ENCODE assay signal across 2 cellular contexts in the genomic region with DNA sequence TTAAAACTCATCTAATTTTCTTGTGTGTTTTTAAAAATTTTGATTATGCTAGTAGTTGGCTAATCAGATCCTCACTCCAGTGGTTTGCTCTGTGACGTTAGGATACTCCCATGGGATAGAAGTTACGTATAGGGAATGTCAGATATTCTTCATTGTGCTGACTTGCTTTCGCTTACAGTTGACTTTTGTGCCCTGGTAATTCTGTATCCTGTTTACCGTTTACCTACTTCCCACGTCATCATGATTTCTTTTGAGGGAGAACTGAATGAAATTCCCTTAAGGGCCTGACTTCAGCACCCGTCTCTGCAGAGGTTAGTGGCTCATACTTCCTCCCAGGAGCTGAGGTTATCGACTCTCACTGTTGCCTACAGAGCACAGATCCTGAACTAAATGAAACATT.
TF ChIP-seq lines count a peak whose summit lies in the region.

No MANE protein-coding gene starts in this region.

TF ChIP-seq in SK-N-SH, 30 proteins besides CTCF, POLR2A, EP300 and RAD21:
- TF ChIP-seq REST (IDR thresholded peaks at IDR 0.05; ENCODE audit: low read depth, low read length) (no peak), PBX3 (IDR thresholded peaks at IDR 0.05) (no peak), JUND (IDR thresholded peaks at IDR 0.05) (no peak), ZBTB33 (IDR thresholded peaks at IDR 0.05; ENCODE audit: borderline replicate concordance, low read depth) (no peak), TCF12 (IDR thresholded peaks at IDR 0.05) (no peak), GABPA (IDR thresholded peaks at IDR 0.05; ENCODE audit: low read depth) (no peak), NFIC (IDR thresholded peaks at IDR 0.05; ENCODE audit: borderline replicate concordance) (no peak), YY1 (IDR thresholded peaks at IDR 0.05; ENCODE audit: low read depth) (no peak), NRF1 (IDR thresholded peaks at IDR 0.05; ENCODE audit: low read depth, low read length) (no peak), RFX5 (IDR thresholded peaks at IDR 0.05; ENCODE audit: low read length) (no peak), POLR2AphosphoS5 (IDR thresholded peaks at IDR 0.05; ENCODE audit: low read depth, low read length) (no peak), MEF2A (IDR thresholded peaks at IDR 0.05; ENCODE audit: borderline replicate concordance, low read depth) (no peak), IRF3 (IDR thresholded peaks at IDR 0.05; ENCODE audit: low read depth, low read length) (no peak), ELF1 (IDR thresholded peaks at IDR 0.05) (no peak), TAF1 (IDR thresholded peaks at IDR 0.05; ENCODE audit: borderline replicate concordance, low read depth, low read length) (no peak), USF1 (IDR thresholded peaks at IDR 0.05; ENCODE audit: borderline replicate concordance, low read depth) (no peak), CHD2 (IDR thresholded peaks at IDR 0.05; ENCODE audit: low read length, partially characterized antibody) (no peak)
- TF ChIP-seq, protein P1, sequence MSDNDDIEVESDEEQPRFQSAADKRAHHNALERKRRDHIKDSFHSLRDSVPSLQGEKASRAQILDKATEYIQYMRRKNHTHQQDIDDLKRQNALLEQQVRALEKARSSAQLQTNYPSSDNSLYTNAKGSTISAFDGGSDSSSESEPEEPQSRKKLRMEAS (IDR thresholded peaks at IDR 0.05; ENCODE audit: low read depth): no peak

TF ChIP-seq in SK-N-SH treated with all-trans-retinoic acid at 6 μM for 48 hours, 23 proteins besides CTCF, POLR2A, EP300 and RAD21 (continued from another document):
- TF ChIP-seq, protein P2, sequence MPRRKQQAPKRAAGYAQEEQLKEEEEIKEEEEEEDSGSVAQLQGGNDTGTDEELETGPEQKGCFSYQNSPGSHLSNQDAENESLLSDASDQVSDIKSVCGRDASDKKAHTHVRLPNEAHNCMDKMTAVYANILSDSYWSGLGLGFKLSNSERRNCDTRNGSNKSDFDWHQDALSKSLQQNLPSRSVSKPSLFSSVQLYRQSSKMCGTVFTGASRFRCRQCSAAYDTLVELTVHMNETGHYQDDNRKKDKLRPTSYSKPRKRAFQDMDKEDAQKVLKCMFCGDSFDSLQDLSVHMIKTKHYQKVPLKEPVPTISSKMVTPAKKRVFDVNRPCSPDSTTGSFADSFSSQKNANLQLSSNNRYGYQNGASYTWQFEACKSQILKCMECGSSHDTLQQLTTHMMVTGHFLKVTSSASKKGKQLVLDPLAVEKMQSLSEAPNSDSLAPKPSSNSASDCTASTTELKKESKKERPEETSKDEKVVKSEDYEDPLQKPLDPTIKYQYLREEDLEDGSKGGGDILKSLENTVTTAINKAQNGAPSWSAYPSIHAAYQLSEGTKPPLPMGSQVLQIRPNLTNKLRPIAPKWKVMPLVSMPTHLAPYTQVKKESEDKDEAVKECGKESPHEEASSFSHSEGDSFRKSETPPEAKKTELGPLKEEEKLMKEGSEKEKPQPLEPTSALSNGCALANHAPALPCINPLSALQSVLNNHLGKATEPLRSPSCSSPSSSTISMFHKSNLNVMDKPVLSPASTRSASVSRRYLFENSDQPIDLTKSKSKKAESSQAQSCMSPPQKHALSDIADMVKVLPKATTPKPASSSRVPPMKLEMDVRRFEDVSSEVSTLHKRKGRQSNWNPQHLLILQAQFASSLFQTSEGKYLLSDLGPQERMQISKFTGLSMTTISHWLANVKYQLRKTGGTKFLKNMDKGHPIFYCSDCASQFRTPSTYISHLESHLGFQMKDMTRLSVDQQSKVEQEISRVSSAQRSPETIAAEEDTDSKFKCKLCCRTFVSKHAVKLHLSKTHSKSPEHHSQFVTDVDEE (CRISPR knock-in tag; IDR thresholded peaks at IDR 0.05): no peak
- no peak for TF ChIP-seq ARNTL (CRISPR knock-in tag; IDR thresholded peaks at IDR 0.05; ENCODE audit: borderline replicate concordance, low read depth)
- TF ChIP-seq, protein P3, sequence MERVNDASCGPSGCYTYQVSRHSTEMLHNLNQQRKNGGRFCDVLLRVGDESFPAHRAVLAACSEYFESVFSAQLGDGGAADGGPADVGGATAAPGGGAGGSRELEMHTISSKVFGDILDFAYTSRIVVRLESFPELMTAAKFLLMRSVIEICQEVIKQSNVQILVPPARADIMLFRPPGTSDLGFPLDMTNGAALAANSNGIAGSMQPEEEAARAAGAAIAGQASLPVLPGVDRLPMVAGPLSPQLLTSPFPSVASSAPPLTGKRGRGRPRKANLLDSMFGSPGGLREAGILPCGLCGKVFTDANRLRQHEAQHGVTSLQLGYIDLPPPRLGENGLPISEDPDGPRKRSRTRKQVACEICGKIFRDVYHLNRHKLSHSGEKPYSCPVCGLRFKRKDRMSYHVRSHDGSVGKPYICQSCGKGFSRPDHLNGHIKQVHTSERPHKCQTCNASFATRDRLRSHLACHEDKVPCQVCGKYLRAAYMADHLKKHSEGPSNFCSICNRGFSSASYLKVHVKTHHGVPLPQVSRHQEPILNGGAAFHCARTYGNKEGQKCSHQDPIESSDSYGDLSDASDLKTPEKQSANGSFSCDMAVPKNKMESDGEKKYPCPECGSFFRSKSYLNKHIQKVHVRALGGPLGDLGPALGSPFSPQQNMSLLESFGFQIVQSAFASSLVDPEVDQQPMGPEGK (CRISPR knock-in tag; IDR thresholded peaks at IDR 0.05; ENCODE audit: borderline replicate concordance): no peak
- no peak for TF ChIP-seq TCF4 (CRISPR knock-in tag; IDR thresholded peaks at IDR 0.05; ENCODE audit: borderline replicate concordance)
- TF ChIP-seq BACH2 (CRISPR knock-in tag; IDR thresholded peaks at IDR 0.05; ENCODE audit: borderline replicate concordance): no peak
- TF ChIP-seq ESRRG (CRISPR knock-in tag; IDR thresholded peaks at IDR 0.05): no peak
- no peak for TF ChIP-seq CSDC2 (CRISPR knock-in tag; IDR thresholded peaks at IDR 0.05)
- TF ChIP-seq ZNF565 (CRISPR knock-in tag; conservative IDR thresholded peaks at IDR 0.05; ENCODE audit: low read depth): no peak
- no peak for TF ChIP-seq OSR1 (CRISPR knock-in tag; IDR thresholded peaks at IDR 0.05)
- no peak for TF ChIP-seq GLIS3 (CRISPR knock-in tag; IDR thresholded peaks at IDR 0.05)
- TF ChIP-seq, protein P4, sequence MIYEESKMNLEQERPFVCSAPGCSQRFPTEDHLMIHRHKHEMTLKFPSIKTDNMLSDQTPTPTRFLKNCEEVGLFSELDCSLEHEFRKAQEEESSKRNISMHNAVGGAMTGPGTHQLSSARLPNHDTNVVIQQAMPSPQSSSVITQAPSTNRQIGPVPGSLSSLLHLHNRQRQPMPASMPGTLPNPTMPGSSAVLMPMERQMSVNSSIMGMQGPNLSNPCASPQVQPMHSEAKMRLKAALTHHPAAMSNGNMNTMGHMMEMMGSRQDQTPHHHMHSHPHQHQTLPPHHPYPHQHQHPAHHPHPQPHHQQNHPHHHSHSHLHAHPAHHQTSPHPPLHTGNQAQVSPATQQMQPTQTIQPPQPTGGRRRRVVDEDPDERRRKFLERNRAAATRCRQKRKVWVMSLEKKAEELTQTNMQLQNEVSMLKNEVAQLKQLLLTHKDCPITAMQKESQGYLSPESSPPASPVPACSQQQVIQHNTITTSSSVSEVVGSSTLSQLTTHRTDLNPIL (CRISPR knock-in tag; IDR thresholded peaks at IDR 0.05; ENCODE audit: low read depth): no peak
